In the genomic region with DNA sequence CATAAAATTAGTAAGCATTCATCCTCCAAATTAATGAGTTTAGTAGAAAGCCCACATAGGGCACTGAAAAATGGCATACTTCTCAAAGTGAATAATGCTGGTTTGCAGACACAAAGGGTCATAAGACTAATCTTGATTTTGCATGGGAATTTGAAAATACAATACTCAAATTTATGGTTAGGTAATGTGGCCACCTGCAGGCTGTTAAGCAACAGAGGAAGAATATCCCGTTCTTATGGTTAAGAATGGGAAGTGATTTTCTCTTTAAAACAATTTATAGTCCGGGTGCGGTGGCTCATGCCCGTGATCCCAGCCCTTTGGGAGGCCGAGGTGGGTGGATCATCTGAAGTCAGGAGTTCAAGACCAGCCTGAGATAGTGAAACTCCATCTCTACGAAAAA, we compare ENCODE assay signal across 1 cellular context.
TF ChIP-seq lines count a peak whose summit lies in the region.

No MANE protein-coding gene starts in this region.

TF ChIP-seq in GM12891, 5 proteins besides CTCF, POLR2A, EP300 and RAD21 (continued from another document):
- no peak for TF ChIP-seq POLR2AphosphoS5 (IDR thresholded peaks at IDR 0.05; ENCODE audit: low read depth, low read length)
